22 cellular contexts compared by ENCODE assay signal in the genomic region with DNA sequence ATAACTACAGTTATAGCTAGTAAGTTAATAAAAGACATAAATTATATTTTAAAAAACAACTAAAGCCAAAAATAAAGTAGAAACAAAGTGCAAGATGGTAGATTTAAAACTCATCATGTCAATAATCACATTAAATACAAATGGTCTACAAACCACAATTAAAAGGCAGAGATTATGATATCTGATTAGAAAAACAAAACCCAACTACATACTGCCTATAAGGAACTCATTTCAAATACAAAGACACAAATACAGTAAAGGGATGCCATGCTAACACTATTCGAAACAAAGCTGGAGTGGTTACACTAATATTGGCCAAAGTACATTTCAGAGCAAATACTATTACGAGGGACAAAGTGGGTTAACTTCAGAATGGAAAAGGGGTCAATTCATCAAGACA.
"Had no signal": no experiment of that assay in that cellular context is flagged by ENCODE, and none has a peak within 500 bp of the region (broad histone marks: within the 10 kb centered on the region; RNA-seq: fewer than 3 reads in every experiment).

No MANE protein-coding gene starts in this region.

- H3K9me3 ChIP-seq: ovary, prostate gland, sigmoid colon, uterus had no signal

- H3K27ac ChIP-seq: left ventricle myocardium inferior, neural progenitor cell, ovary, prostate gland, sigmoid colon, tibial nerve, uterus had no signal

- H3K36me3 ChIP-seq: ovary, prostate gland, sigmoid colon, spleen, uterus had no signal

- DNase-seq: islet precursor cell; left ventricle myocardium inferior; mesendoderm; naive B cell; natural killer cell; nephron progenitor cell; ovary; retina; right cardiac atrium; sigmoid colon; small intestine; spleen; stimulated activated CD4-positive, alpha-beta T cell treated with anti-CD3 and anti-CD28 coated beads, Interleukin-4, amount 100 ng/mL, for 24 hours; stimulated activated naive CD4-positive, alpha-beta T cell treated with Interleukin-2 at 50 U/mL for 16 hours; stimulated activated naive CD8-positive, alpha-beta T cell treated with anti-CD3 and anti-CD28 coated beads, Interleukin-15, amount 100 ng/mL, for 72 hours; substantia nigra; uterus had no signal

- H3K9ac ChIP-seq: neural progenitor cell had no signal

- ATAC-seq: natural killer cell; right cardiac atrium; stimulated activated effector memory CD8-positive, alpha-beta T cell treated with anti-CD3 and anti-CD28 coated beads, Interleukin-12 subunit alpha, Interleukin-12 subunit beta, amount 100 ng/mL, for 72 hours; stimulated activated naive CD8-positive, alpha-beta T cell treated with anti-CD3 and anti-CD28 coated beads, Interleukin-15, amount 100 ng/mL, for 72 hours had no signal

- H3K4me2 ChIP-seq: neural progenitor cell had no signal

- H3K4me3 ChIP-seq: left ventricle myocardium inferior, lung, neural progenitor cell, ovary, prostate gland, sigmoid colon, spleen, tibial nerve, uterus had no signal

- H3K27me3 ChIP-seq: neural progenitor cell, ovary, sigmoid colon, spleen, tibial nerve, uterus had no signal

- H3K4me1 ChIP-seq: prostate gland, uterus had no signal

- H2AFZ ChIP-seq: neural progenitor cell had no signal
